1 cellular context compared by ENCODE assay signal in the genomic region with DNA sequence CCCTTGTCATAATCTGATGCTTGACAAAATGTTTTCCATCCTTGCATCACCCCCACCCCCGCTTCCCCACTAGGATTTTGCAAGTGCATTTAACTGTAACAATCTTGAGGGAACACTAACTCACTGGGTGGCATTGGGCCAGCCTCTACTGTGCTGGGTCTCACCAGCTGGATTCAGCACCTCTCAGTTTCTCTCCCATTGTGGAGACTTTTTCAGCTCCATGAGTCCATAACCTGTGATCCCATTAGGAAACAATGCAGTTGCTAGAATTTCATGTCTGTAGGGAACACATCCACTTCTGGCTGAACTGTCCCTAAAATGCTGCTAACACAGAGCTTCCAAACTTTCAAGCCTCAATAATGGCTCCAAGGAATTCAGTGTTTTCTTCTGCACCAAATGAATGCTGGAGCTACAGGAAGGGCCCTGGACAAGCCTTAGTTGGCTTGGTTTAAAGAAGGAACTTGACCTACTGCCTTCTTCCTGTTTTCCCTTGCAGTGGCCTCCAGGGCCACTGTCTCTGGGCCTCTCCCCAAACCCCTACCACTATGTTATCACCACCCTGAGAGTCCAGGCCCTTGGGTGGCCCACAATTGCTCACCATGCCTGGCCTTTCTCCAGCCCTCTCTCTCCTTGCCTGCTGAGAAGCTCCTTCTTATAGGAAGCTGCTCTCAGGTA.
TF ChIP-seq lines count a peak whose summit lies in the region.

No MANE protein-coding gene starts in this region.

TF ChIP-seq in K562, 482 proteins besides CTCF, POLR2A, EP300 and RAD21 (continues in another document):
- TF ChIP-seq ZC3H11A (IDR thresholded peaks at IDR 0.05; ENCODE audit: low read depth, low read length) (no peak), RFX7 (CRISPR knock-in tag; IDR thresholded peaks at IDR 0.05) (no peak), ZNF140 (CRISPR knock-in tag; IDR thresholded peaks at IDR 0.05) (no peak), BACH1 (tag; IDR thresholded peaks at IDR 0.05) (no peak), NCOA2 (IDR thresholded peaks at IDR 0.05; ENCODE audit: partially characterized antibody in 2 of 2) (no peak), TRIM24 (IDR thresholded peaks at IDR 0.05) (peak in 1 of 2 experiments; percentile 33; a peak in 1 of 4 replicates), EGR1 (conservative IDR thresholded peaks at IDR 0.05) (peak; percentile 18; the same call in 1 of the 2 replicates), GABPA (tag; conservative IDR thresholded peaks at IDR 0.05; ENCODE audit: low read depth) (peak; percentile 16; the same call in 1 of the 2 replicates), ZNF707 (CRISPR knock-in tag; conservative IDR thresholded peaks at IDR 0.05) (no peak), PHTF2 (CRISPR knock-in tag; IDR thresholded peaks at IDR 0.05) (no peak), PHB (CRISPR knock-in tag; IDR thresholded peaks at IDR 0.05) (no peak), ZNF23 (CRISPR knock-in tag; IDR thresholded peaks at IDR 0.05) (no peak), ZNF212 (CRISPR knock-in tag; IDR thresholded peaks at IDR 0.05) (no peak), CEBPG (CRISPR knock-in tag; IDR thresholded peaks at IDR 0.05) (no peak), CEBPG (tag; conservative IDR thresholded peaks at IDR 0.05 in 1 of 2, IDR thresholded peaks at IDR 0.05 in 1 of 2) (peak; percentile 66 to 94; a peak in 3 of 4 replicates), ZNF134 (CRISPR knock-in tag; conservative IDR thresholded peaks at IDR 0.05) (0 out of 2 replicates have a peak, but pooled peaks have one; percentile 44), SAFB2 (IDR thresholded peaks at IDR 0.05; ENCODE audit: borderline replicate concordance, low read depth, low read length, severe bottlenecking) (no peak), U2AF2 (optimal IDR thresholded peaks at IDR 0.05; ENCODE audit: low read depth, low read length) (no peak), MEIS2 (IDR thresholded peaks at IDR 0.05; ENCODE audit: partially characterized antibody) (no peak), SREBF2 (CRISPR knock-in tag; IDR thresholded peaks at IDR 0.05) (no peak), SMARCA4 (IDR thresholded peaks at IDR 0.05) (no peak), TGIF2 (CRISPR knock-in tag; IDR thresholded peaks at IDR 0.05) (no peak), IFI16 (CRISPR knock-in tag; IDR thresholded peaks at IDR 0.05) (no peak), ZNF24 (IDR thresholded peaks at IDR 0.05) (no peak), ZFP36 (IDR thresholded peaks at IDR 0.05; ENCODE audit: low read depth, low read length, partially characterized antibody) (peak; percentile 54), HDAC2 (IDR thresholded peaks at IDR 0.05) (no peak), ZNF551 (CRISPR knock-in tag; IDR thresholded peaks at IDR 0.05) (no peak), PHB2 (IDR thresholded peaks at IDR 0.05; ENCODE audit: low read depth) (no peak), ZNF561 (CRISPR knock-in tag; conservative IDR thresholded peaks at IDR 0.05) (no peak), SMARCC2 (IDR thresholded peaks at IDR 0.05; ENCODE audit: low read depth) (no peak), DPF2 (IDR thresholded peaks at IDR 0.05) (no peak), ZNF316 (IDR thresholded peaks at IDR 0.05) (no peak), FUS (optimal IDR thresholded peaks at IDR 0.05; ENCODE audit: low read depth, low read length) (no peak), NR2C2 (CRISPR knock-in tag; IDR thresholded peaks at IDR 0.05) (no peak), NR2C2 (tag; IDR thresholded peaks at IDR 0.05) (peak; percentile 24; the same call in 1 of the 2 replicates), HSF4 (CRISPR knock-in tag; IDR thresholded peaks at IDR 0.05; ENCODE audit: borderline replicate concordance) (no peak), SREBF1 (IDR thresholded peaks at IDR 0.05; ENCODE audit: borderline replicate concordance, low read depth, low read length) (no peak), CXXC5 (CRISPR knock-in tag; IDR thresholded peaks at IDR 0.05) (no peak), TCF3 (CRISPR knock-in tag; IDR thresholded peaks at IDR 0.05) (no peak), BRF1 (IDR thresholded peaks at IDR 0.05; ENCODE audit: borderline replicate concordance, extremely low read depth, insufficient read length) (no peak), CBX1 (IDR thresholded peaks at IDR 0.05; ENCODE audit: low read depth) (no peak), ZNF766 (CRISPR knock-in tag; conservative IDR thresholded peaks at IDR 0.05) (no peak), ZNF175 (CRISPR knock-in tag; IDR thresholded peaks at IDR 0.05; ENCODE audit: low read depth) (peak; percentile 62; the same call in 1 of the 2 replicates), GATAD2A (IDR thresholded peaks at IDR 0.05) (no peak), CBX8 (IDR thresholded peaks at IDR 0.05; ENCODE audit: borderline replicate concordance, extremely low read depth, low read depth, low read length, poor library complexity, severe bottlenecking) (no peak)
- TF ChIP-seq, protein P1, sequence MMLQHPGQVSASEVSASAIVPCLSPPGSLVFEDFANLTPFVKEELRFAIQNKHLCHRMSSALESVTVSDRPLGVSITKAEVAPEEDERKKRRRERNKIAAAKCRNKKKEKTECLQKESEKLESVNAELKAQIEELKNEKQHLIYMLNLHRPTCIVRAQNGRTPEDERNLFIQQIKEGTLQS (IDR thresholded peaks at IDR 0.05) = 0 out of 2 replicates have a peak, but pooled peaks have one; percentile 19
- TF ChIP-seq, protein P1 (CRISPR knock-in tag; conservative IDR thresholded peaks at IDR 0.05) = no peak
- TF ChIP-seq, protein P2, sequence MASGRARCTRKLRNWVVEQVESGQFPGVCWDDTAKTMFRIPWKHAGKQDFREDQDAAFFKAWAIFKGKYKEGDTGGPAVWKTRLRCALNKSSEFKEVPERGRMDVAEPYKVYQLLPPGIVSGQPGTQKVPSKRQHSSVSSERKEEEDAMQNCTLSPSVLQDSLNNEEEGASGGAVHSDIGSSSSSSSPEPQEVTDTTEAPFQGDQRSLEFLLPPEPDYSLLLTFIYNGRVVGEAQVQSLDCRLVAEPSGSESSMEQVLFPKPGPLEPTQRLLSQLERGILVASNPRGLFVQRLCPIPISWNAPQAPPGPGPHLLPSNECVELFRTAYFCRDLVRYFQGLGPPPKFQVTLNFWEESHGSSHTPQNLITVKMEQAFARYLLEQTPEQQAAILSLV (tag; IDR thresholded peaks at IDR 0.05) = no peak
- TF ChIP-seq, protein P3, sequence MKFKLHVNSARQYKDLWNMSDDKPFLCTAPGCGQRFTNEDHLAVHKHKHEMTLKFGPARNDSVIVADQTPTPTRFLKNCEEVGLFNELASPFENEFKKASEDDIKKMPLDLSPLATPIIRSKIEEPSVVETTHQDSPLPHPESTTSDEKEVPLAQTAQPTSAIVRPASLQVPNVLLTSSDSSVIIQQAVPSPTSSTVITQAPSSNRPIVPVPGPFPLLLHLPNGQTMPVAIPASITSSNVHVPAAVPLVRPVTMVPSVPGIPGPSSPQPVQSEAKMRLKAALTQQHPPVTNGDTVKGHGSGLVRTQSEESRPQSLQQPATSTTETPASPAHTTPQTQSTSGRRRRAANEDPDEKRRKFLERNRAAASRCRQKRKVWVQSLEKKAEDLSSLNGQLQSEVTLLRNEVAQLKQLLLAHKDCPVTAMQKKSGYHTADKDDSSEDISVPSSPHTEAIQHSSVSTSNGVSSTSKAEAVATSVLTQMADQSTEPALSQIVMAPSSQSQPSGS (CRISPR knock-in tag; IDR thresholded peaks at IDR 0.05) = no peak
- TF ChIP-seq, protein P4, sequence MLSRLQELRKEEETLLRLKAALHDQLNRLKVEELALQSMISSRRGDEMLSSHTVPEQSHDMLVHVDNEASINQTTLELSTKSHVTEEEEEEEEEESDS (CRISPR knock-in tag; IDR thresholded peaks at IDR 0.05) = no peak
- TF ChIP-seq, protein P5, sequence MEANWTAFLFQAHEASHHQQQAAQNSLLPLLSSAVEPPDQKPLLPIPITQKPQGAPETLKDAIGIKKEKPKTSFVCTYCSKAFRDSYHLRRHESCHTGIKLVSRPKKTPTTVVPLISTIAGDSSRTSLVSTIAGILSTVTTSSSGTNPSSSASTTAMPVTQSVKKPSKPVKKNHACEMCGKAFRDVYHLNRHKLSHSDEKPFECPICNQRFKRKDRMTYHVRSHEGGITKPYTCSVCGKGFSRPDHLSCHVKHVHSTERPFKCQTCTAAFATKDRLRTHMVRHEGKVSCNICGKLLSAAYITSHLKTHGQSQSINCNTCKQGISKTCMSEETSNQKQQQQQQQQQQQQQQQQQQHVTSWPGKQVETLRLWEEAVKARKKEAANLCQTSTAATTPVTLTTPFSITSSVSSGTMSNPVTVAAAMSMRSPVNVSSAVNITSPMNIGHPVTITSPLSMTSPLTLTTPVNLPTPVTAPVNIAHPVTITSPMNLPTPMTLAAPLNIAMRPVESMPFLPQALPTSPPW (CRISPR knock-in tag; IDR thresholded peaks at IDR 0.05) = no peak; the same call in 1 of the 2 replicates
- TF ChIP-seq, protein P6, sequence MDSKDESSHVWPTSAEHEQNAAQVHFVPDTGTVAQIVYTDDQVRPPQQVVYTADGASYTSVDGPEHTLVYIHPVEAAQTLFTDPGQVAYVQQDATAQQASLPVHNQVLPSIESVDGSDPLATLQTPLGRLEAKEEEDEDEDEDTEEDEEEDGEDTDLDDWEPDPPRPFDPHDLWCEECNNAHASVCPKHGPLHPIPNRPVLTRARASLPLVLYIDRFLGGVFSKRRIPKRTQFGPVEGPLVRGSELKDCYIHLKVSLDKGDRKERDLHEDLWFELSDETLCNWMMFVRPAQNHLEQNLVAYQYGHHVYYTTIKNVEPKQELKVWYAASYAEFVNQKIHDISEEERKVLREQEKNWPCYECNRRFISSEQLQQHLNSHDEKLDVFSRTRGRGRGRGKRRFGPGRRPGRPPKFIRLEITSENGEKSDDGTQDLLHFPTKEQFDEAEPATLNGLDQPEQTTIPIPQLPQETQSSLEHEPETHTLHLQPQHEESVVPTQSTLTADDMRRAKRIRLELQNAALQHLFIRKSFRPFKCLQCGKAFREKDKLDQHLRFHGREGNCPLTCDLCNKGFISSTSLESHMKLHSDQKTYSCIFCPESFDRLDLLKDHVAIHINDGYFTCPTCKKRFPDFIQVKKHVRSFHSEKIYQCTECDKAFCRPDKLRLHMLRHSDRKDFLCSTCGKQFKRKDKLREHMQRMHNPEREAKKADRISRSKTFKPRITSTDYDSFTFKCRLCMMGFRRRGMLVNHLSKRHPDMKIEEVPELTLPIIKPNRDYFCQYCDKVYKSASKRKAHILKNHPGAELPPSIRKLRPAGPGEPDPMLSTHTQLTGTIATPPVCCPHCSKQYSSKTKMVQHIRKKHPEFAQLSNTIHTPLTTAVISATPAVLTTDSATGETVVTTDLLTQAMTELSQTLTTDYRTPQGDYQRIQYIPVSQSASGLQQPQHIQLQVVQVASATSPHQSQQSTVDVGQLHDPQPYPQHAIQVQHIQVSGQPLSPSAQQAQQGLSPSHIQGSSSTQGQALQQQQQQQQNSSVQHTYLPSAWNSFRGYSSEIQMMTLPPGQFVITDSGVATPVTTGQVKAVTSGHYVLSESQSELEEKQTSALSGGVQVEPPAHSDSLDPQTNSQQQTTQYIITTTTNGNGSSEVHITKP (IDR thresholded peaks at IDR 0.05; ENCODE audit: partially characterized antibody) = no peak
- TF ChIP-seq, protein P7, sequence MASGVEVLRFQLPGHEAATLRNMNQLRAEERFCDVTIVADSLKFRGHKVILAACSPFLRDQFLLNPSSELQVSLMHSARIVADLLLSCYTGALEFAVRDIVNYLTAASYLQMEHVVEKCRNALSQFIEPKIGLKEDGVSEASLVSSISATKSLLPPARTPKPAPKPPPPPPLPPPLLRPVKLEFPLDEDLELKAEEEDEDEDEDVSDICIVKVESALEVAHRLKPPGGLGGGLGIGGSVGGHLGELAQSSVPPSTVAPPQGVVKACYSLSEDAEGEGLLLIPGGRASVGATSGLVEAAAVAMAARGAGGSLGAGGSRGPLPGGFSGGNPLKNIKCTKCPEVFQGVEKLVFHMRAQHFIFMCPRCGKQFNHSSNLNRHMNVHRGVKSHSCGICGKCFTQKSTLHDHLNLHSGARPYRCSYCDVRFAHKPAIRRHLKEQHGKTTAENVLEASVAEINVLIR (CRISPR knock-in tag; IDR thresholded peaks at IDR 0.05) = no peak
- TF ChIP-seq, protein P8, sequence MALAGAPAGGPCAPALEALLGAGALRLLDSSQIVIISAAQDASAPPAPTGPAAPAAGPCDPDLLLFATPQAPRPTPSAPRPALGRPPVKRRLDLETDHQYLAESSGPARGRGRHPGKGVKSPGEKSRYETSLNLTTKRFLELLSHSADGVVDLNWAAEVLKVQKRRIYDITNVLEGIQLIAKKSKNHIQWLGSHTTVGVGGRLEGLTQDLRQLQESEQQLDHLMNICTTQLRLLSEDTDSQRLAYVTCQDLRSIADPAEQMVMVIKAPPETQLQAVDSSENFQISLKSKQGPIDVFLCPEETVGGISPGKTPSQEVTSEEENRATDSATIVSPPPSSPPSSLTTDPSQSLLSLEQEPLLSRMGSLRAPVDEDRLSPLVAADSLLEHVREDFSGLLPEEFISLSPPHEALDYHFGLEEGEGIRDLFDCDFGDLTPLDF (CRISPR knock-in tag; IDR thresholded peaks at IDR 0.05) = no peak
- TF ChIP-seq, protein P9, sequence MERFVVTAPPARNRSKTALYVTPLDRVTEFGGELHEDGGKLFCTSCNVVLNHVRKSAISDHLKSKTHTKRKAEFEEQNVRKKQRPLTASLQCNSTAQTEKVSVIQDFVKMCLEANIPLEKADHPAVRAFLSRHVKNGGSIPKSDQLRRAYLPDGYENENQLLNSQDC (CRISPR knock-in tag; IDR thresholded peaks at IDR 0.05) = no peak
- TF ChIP-seq, protein P10, sequence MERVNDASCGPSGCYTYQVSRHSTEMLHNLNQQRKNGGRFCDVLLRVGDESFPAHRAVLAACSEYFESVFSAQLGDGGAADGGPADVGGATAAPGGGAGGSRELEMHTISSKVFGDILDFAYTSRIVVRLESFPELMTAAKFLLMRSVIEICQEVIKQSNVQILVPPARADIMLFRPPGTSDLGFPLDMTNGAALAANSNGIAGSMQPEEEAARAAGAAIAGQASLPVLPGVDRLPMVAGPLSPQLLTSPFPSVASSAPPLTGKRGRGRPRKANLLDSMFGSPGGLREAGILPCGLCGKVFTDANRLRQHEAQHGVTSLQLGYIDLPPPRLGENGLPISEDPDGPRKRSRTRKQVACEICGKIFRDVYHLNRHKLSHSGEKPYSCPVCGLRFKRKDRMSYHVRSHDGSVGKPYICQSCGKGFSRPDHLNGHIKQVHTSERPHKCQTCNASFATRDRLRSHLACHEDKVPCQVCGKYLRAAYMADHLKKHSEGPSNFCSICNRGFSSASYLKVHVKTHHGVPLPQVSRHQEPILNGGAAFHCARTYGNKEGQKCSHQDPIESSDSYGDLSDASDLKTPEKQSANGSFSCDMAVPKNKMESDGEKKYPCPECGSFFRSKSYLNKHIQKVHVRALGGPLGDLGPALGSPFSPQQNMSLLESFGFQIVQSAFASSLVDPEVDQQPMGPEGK (CRISPR knock-in tag; IDR thresholded peaks at IDR 0.05; ENCODE audit: borderline replicate concordance) = no peak
